Comparison of ENCODE assay signal across 8 cellular contexts in the genomic region with DNA sequence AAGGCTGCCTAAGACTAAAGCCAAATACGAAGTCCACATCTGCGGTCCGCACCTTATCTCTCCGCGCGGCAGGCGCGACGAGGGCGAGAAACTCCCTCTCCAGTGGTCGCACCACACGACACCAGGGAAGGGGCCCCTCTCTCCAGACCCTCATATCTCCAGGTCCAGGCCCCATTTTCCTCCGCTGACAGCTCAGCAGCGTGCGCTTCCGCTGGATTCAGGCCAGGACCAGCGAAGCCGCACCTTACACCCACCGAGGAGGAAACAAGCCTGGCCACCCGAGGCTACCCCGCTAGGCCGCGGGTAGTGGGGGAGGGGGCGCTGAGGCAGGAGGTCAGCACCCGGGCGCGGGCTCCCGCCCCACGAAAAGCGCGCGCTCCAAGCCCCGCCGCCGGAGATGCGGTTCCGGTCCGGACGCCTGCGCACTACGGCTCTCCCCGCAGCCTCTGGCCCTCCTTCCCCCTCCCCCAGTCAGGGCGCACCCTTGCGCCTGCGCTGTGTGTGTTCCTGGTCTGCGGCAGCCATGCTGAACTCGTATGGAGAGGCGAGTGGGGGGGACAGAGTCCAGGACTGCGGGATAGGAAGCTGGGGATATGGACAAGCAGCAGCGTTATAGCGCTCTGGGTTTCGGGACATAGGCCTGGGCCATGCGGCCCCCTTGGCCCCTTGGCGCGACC. TPM values are rescaled to one million over a fixed set of nuclear protein-coding genes. Genes with fewer than 3 reads are reported as not detected.
DNase-seq lines count a peak whose midpoint lies in the region; ATAC-seq and TF ChIP-seq lines count a peak whose summit lies in the region.

Gene BRD2, plus strand, starts transcription at position 502 of the 677 bp plus-strand sequence. CDS start 4,305 bp downstream, outside the sequence.

- TF ChIP-seq CTCF in left lung (IDR thresholded peaks at IDR 0.05) = no peak

- peaks cover 0 to 12% of the 10 kb centered on the region in 2 donors for H3K36me3 ChIP-seq in left lung

- intact Hi-C loops in left lung (cut with DNase I) = no loop called here

- peak within 1 kb of the TSS; percentile 99 for H3K27ac ChIP-seq in left lung

- H3K4me3 ChIP-seq in left lung = peak within 1 kb of the TSS; percentile 61 to 100

- no peaks in the 10 kb centered on the region for H3K9me3 ChIP-seq in left lung

- no peaks in the 10 kb centered on the region for H3K27me3 ChIP-seq in left lung

- ATAC-seq in GM19023 (IDR thresholded peaks at IDR 0.05; ENCODE audit: unreplicated experiment) (peak; percentile 32), HG03457 (IDR thresholded peaks at IDR 0.05; ENCODE audit: unreplicated experiment) (peak; percentile 20), left lung (peak; percentile 62)

- H3K4me1 ChIP-seq in left lung = peaks cover 10 to 42% of the 10 kb centered on the region in 2 donors

- DNase-seq in AG08395 (ENCODE audit: low spot score) (peak; percentile 96), NCI-H69 (lab: John Stamatoyannopoulos, UW) (peak; percentile 98), dedifferentiated amniotic fluid mesenchymal stem cell (ENCODE audit: extremely low spot score) (peak; percentile 96), left lung (peak; percentile 98 to 99)
- peak; percentile 90 to 93 for DNase-seq in activated CD4-positive, alpha-beta T cell treated with anti-CD3 and anti-CD28 coated beads, Interleukin-2, amount 50 U/mL, for 24 hours (ENCODE audit: low read depth in 1 of 2, low spot score in 1 of 2)
- peak; percentile 94 for DNase-seq in stimulated activated CD4-positive, alpha-beta T cell treated with anti-CD3 and anti-CD28 coated beads, Interleukin-2, amount 100 ng/mL, for 4 hours (ENCODE audit: low read depth)

RNA-seq across cellular contexts. Expression of gene BRD2, which starts in this region (rescaled TPM):
- 100 to 1,000 TPM; 125 to 174 TPM for total RNA-seq in left lung

Comparison
In these comparisons a context has a peak if more than half of its experiments do, and no peak if none do; other contexts are left out.
1. Peak in every context shown above with its lines: DNase-seq, ATAC-seq, H3K4me3 ChIP-seq and H3K27ac ChIP-seq.